Comparison of ENCODE assay signal across 8 cellular contexts in genomic region chr19:47240996-47241918, GRCh38. TPM values are rescaled to one million over a fixed set of nuclear protein-coding genes. Genes with fewer than 3 reads are reported as not detected.
A peak's percentile ranks its signal among the peaks of the same experiment; 100 is the strongest.
DNase-seq lines count a peak whose midpoint lies in the region; ATAC-seq and TF ChIP-seq lines count a peak whose summit lies in the region.

No MANE protein-coding gene starts in this region.

- 7 to 28% (median 12%) methylated on average over 6 to 27 of the region's 27 CpGs for WGBS in spleen, 5 donors

- peak overlapping the region; percentile 3; the same call in 1 of the 2 replicates for H3K9ac ChIP-seq in Karpas-422 (ENCODE audit: low read length)

- no peaks in the 10 kb centered on the region for H3K9me2 ChIP-seq in Karpas-422 (replicated peaks; ENCODE audit: insufficient read depth, low read length)

- no peak overlapping the region for H2AFZ ChIP-seq in Karpas-422 (ENCODE audit: low read length)

- no peak for TF ChIP-seq CTCF in CD8-positive, alpha-beta T cell (IDR thresholded peaks at IDR 0.05)
- TF ChIP-seq CTCF in spleen (IDR thresholded peaks at IDR 0.05 in 8 of 11, conservative IDR thresholded peaks at IDR 0.05 in 3 of 11) = peak in 1 of 11 experiments; percentile 7

- H3K4me1 Mint-ChIP-seq in CD8-positive, alpha-beta T cell (ENCODE audit: low read depth) = peaks cover 36% of the 10 kb centered on the region
- peaks cover 22% of the 10 kb centered on the region for H3K4me1 Mint-ChIP-seq in activated naive CD8-positive, alpha-beta T cell treated with anti-CD3 and anti-CD28 coated beads for 36 hours

- H4K20me1 ChIP-seq in Karpas-422 (ENCODE audit: insufficient read depth, low read depth, low read length) = no peaks in the 10 kb centered on the region

- POLR2A ChIA-PET in CD8-positive, alpha-beta T cell (lab: Charles Lee) = interaction anchor here (0.6 to 2.2 kb wide), 3 partner anchors 15 to 21 kb away, joined by 3 to 9 read pairs (median 3); no protein-coding TSS in a partner anchor

- H3K27ac ChIP-seq in CD8-positive, alpha-beta T cell (ENCODE audit: low read depth, low read length) = no peak overlapping the region
- no peak overlapping the region for H3K27ac ChIP-seq in Karpas-422 (ENCODE audit: low read length)
- peak overlapping the region in 2 of 8 donors; percentile 15 to 79 for H3K27ac ChIP-seq in spleen

- peak overlapping the region; percentile 59 for H3K4me2 ChIP-seq in Karpas-422 (ENCODE audit: low read depth, low read length, poor library complexity, severe bottlenecking)

- H3K27me3 ChIP-seq in CD8-positive, alpha-beta T cell (ENCODE audit: insufficient read depth, low read length) = no peaks in the 10 kb centered on the region
- H3K27me3 ChIP-seq in Karpas-422 (ENCODE audit: low read length) = no peaks in the 10 kb centered on the region
- H3K27me3 ChIP-seq in spleen (replicated peaks in 1 of 7) = peaks cover 0 to 66% (median 8%) of the 10 kb centered on the region in 7 donors

- H3K36me3 Mint-ChIP-seq in CD8-positive, alpha-beta T cell = no peaks in the 10 kb centered on the region
- H3K36me3 Mint-ChIP-seq in activated naive CD8-positive, alpha-beta T cell treated with anti-CD3 and anti-CD28 coated beads for 36 hours = peaks cover 6% of the 10 kb centered on the region

- no peaks in the 10 kb centered on the region for H3K27me3 Mint-ChIP-seq in CD8-positive, alpha-beta T cell (ENCODE audit: low read depth)
- no peaks in the 10 kb centered on the region for H3K27me3 Mint-ChIP-seq in activated naive CD8-positive, alpha-beta T cell treated with anti-CD3 and anti-CD28 coated beads for 36 hours

- TF ChIP-seq POLR2A in spleen (IDR thresholded peaks at IDR 0.05) = no peak

- ATAC-seq in CD8-positive, alpha-beta T cell = peak; percentile 67
- ATAC-seq in SK-N-SH treated with all-trans-retinoic acid at 6 μM for 48 hours (peak; percentile 5; the same call in 2 of the 3 replicates), left ventricle myocardium superior (peak; percentile 20), GM18873 (IDR thresholded peaks at IDR 0.05; ENCODE audit: low FRiP score, unreplicated experiment) (no peak), GM18909 (IDR thresholded peaks at IDR 0.05; ENCODE audit: poor library complexity, unreplicated experiment) (no peak)

- peak overlapping the region; percentile 45 for H3K4me3 Mint-ChIP-seq in CD8-positive, alpha-beta T cell
- H3K4me3 Mint-ChIP-seq in activated naive CD8-positive, alpha-beta T cell treated with anti-CD3 and anti-CD28 coated beads for 36 hours = no peak overlapping the region

- peak; percentile 66 to 94 (median 86) for DNase-seq in CD8-positive, alpha-beta T cell
- DNase-seq in Karpas-422 (peak; percentile 81), left ventricle myocardium superior (peak; percentile 72), spleen (peak; percentile 90)
- peak; percentile 82 for DNase-seq in activated naive CD8-positive, alpha-beta T cell treated with anti-CD3 and anti-CD28 coated beads for 36 hours

- intact Hi-C loops in CD8-positive, alpha-beta T cell (cut with DNase I, micrococcal nuclease) = loop anchor here (1.0 kb wide), 2 partner anchors 10 to 11 kb away; partner anchors contain the start of gene BBC3 (in 1 of the 2)
- intact Hi-C loops in left ventricle myocardium superior (cut with micrococcal nuclease) = no loop called here
- intact Hi-C loops in spleen (cut with DNase I; ENCODE audit: low total_unique reads) = loop anchor here (5.0 kb wide), 1 partner anchor 34 kb away; no protein-coding TSS in a partner anchor

- H3K36me3 ChIP-seq in CD8-positive, alpha-beta T cell (ENCODE audit: insufficient read depth, low read length) = no peaks in the 10 kb centered on the region
- H3K36me3 ChIP-seq in Karpas-422 (ENCODE audit: insufficient read depth, low read length) = no peaks in the 10 kb centered on the region
- H3K36me3 ChIP-seq in spleen = no peaks in the 10 kb centered on the region

- no peak overlapping the region for H3K4me3 ChIP-seq in CD8-positive, alpha-beta T cell (ENCODE audit: low read depth, low read length)
- no peak overlapping the region for H3K4me3 ChIP-seq in Karpas-422 (ENCODE audit: low read length)
- peak overlapping the region in 1 of 8 donors; percentile 35 for H3K4me3 ChIP-seq in spleen

- no peaks in the 10 kb centered on the region for H3K9me3 ChIP-seq in CD8-positive, alpha-beta T cell (ENCODE audit: low read length)
- H3K9me3 ChIP-seq in Karpas-422 (ENCODE audit: low read length) = no peaks in the 10 kb centered on the region
- H3K9me3 ChIP-seq in spleen = no peaks in the 10 kb centered on the region

- no peaks in the 10 kb centered on the region for H3K79me2 ChIP-seq in Karpas-422 (ENCODE audit: low read length)

- H3K9me3 Mint-ChIP-seq in CD8-positive, alpha-beta T cell = no peaks in the 10 kb centered on the region
- no peaks in the 10 kb centered on the region for H3K9me3 Mint-ChIP-seq in activated naive CD8-positive, alpha-beta T cell treated with anti-CD3 and anti-CD28 coated beads for 36 hours

- H3K4me1 ChIP-seq in CD8-positive, alpha-beta T cell (ENCODE audit: insufficient read depth, low read length) = peaks cover 51% of the 10 kb centered on the region
- peaks cover 42% of the 10 kb centered on the region for H3K4me1 ChIP-seq in Karpas-422 (ENCODE audit: low read length)
- H3K4me1 ChIP-seq in spleen = peaks cover 21 to 64% (median 56%) of the 10 kb centered on the region in 6 donors

- CTCF ChIA-PET in CD8-positive, alpha-beta T cell (lab: Charles Lee) = interaction anchor here (1.6 kb wide), 1 partner anchor 30 kb away, joined by 4 read pairs; no protein-coding TSS in a partner anchor

- H3K27ac Mint-ChIP-seq in CD8-positive, alpha-beta T cell = no peak overlapping the region
- H3K27ac Mint-ChIP-seq in activated naive CD8-positive, alpha-beta T cell treated with anti-CD3 and anti-CD28 coated beads for 36 hours = no peak overlapping the region

TF ChIP-seq in SK-N-SH treated with all-trans-retinoic acid at 6 μM for 48 hours, 23 proteins besides CTCF, POLR2A, EP300 and RAD21:
- TF ChIP-seq RARB (CRISPR knock-in tag; IDR thresholded peaks at IDR 0.05) (no peak), PATZ1 (CRISPR knock-in tag; IDR thresholded peaks at IDR 0.05; ENCODE audit: borderline replicate concordance) (peak; percentile 50; the same call in 1 of the 2 replicates), PPARA (CRISPR knock-in tag; IDR thresholded peaks at IDR 0.05; ENCODE audit: borderline replicate concordance) (no peak)

RNA-seq across cellular contexts. Expression of gene BBC3, which starts 10.3 kb away (rescaled TPM):
- total RNA-seq in CD8-positive, alpha-beta T cell = 10 to 100 TPM; 29.3 to 30.2 TPM
- total RNA-seq in Karpas-422 (2014; rRNA removed; shearing (Covaris generic); ENCODE audit: low replicate concordance) = 4.0 and 8.9 TPM in 2 replicates
- 10 to 100 TPM; 12.5 to 13.3 TPM for total RNA-seq in activated naive CD8-positive, alpha-beta T cell treated with anti-CD3 and anti-CD28 coated beads for 36 hours
- total RNA-seq in left ventricle myocardium superior (5.1 TPM), spleen (10 to 100 TPM in 6 of 7 donors, 1 to 10 TPM in 1; 6.3 to 17.0 (median 11.3) TPM)
- polyA plus RNA-seq in spleen = 10 to 100 TPM in 1 of 3 donors, 1 to 10 TPM in 2; 7.1 to 12.6 (median 9.5) TPM

RNA-seq across cellular contexts. Expression of gene CCDC9, which starts 15.1 kb away (rescaled TPM):
- total RNA-seq in CD8-positive, alpha-beta T cell = 10 to 100 TPM; 53.7 to 59.0 TPM
- 2.2 and 7.1 TPM in 2 replicates for total RNA-seq in Karpas-422 (2014; rRNA removed; shearing (Covaris generic); ENCODE audit: low replicate concordance)
- total RNA-seq in activated naive CD8-positive, alpha-beta T cell treated with anti-CD3 and anti-CD28 coated beads for 36 hours = 10 to 100 TPM; 28.4 to 29.3 TPM
- total RNA-seq in left ventricle myocardium superior (19.2 TPM), spleen (10 to 100 TPM; 13.0 to 43.0 (median 32.6) TPM)
- 10 to 100 TPM; 11.0 to 38.7 (median 15.9) TPM for polyA plus RNA-seq in spleen

RNA-seq across cellular contexts. Expression of gene INAFM1, which starts 33.4 kb away (rescaled TPM):
- total RNA-seq in CD8-positive, alpha-beta T cell = 10 to 100 TPM; 12.4 to 14.7 TPM
- total RNA-seq in Karpas-422 (2014; rRNA removed; shearing (Covaris generic); ENCODE audit: low replicate concordance) = 4.6 and 8.4 TPM in 2 replicates
- total RNA-seq in activated naive CD8-positive, alpha-beta T cell treated with anti-CD3 and anti-CD28 coated beads for 36 hours = 10 to 100 TPM in 1 of 2 experiments, 1 to 10 TPM in 1; 9.8 to 10.6 TPM
- total RNA-seq in left ventricle myocardium superior (12.7 TPM), spleen (10 to 100 TPM in 4 of 7 donors, 1 to 10 TPM in 3; 3.9 to 19.8 (median 13.8) TPM)
- 10 to 100 TPM in 2 of 3 donors, 1 to 10 TPM in 1; 8.1 to 12.9 (median 11.3) TPM for polyA plus RNA-seq in spleen

Comparison
In these comparisons a context has a peak if more than half of its experiments do, and no peak if none do; other contexts are left out.
1. ATAC-seq: peak in CD8-positive, alpha-beta T cell (single experiment), SK-N-SH treated with all-trans-retinoic acid at 6 μM for 48 hours (single experiment) and left ventricle myocardium superior (single experiment); none in GM18873 (single experiment) and GM18909 (single experiment).
2. Peak in every context shown above with its lines, with median percentiles within 50 percentile points of each other: DNase-seq.